20 cellular contexts compared by ENCODE assay signal in genomic region chr22:46914916-46915894, GRCh38.
A peak's percentile ranks its signal among the peaks of the same experiment; 100 is the strongest.
DNase-seq lines count a peak whose midpoint lies in the region; ATAC-seq and TF ChIP-seq lines count a peak whose summit lies in the region.
"Had no signal": no experiment of that assay in that cellular context is flagged by ENCODE, and none has a peak within 500 bp of the region (broad histone marks: within the 10 kb centered on the region; RNA-seq: fewer than 3 reads in every experiment).

No MANE protein-coding gene starts in this region.

- no peaks in the 10 kb centered on the region for H3K27me3 ChIP-seq in vagina
- H3K27me3 ChIP-seq: adrenal gland; BLaER1 treated with 17β-estradiol and CSF1 and Interleukin-3, amounts not matched to agents 10 nM and 100 nM; spleen; transverse colon had no signal

- H3K4me3 ChIP-seq in vagina: no peak overlapping the region
- H3K4me3 ChIP-seq: adrenal gland; BLaER1 treated with 17β-estradiol and CSF1 and Interleukin-3, amounts not matched to agents 10 nM and 100 nM; HAP-1; spleen; transverse colon had no signal

- H3K4me1 ChIP-seq in vagina: no peaks in the 10 kb centered on the region
- H3K4me1 ChIP-seq: adrenal gland; BLaER1 treated with 17β-estradiol and CSF1 and Interleukin-3, amounts not matched to agents 10 nM and 100 nM; HAP-1; spleen; transverse colon had no signal

- DNase-seq in NCI-H748 (lab: John Stamatoyannopoulos, UW; ENCODE audit: unreplicated experiment) (peak; percentile 71), NCI-H748 treated with DMSO at 0.1 percent for 48 hours (lab: John Stamatoyannopoulos, UW) (no peak), NCI-H128 (lab: John Stamatoyannopoulos, UW; ENCODE audit: unreplicated experiment) (peak; percentile 8), NCI-H510A treated with DMSO at 0.1 percent for 48 hours (lab: John Stamatoyannopoulos, UW) (peak; percentile 67), osteocyte (ENCODE audit: extremely low spot score, unreplicated experiment) (peak; percentile 53), NCI-H226 (no peak), vagina (ENCODE audit: extremely low spot score in 2 of 2) (no peak)
- DNase-seq: activated CD4-positive, alpha-beta T cell treated with anti-CD3 and anti-CD28 coated beads, Interleukin-2, amount 50 U/mL, for 4 hours; adrenal gland; caudate nucleus; effector CD8-positive, alpha-beta T cell; Karpas-422; natural killer cell; Right ventricle myocardium superior; spleen; T-helper 1 cell; transverse colon had no signal

- no peak overlapping the region for H3K27ac ChIP-seq in vagina
- H3K27ac ChIP-seq: adrenal gland; BLaER1 treated with 17β-estradiol and CSF1 and Interleukin-3, amounts not matched to agents 10 nM and 100 nM; spleen; transverse colon had no signal

- no peaks in the 10 kb centered on the region for H3K27me3 Mint-ChIP-seq in osteocyte (ENCODE audit: unreplicated experiment)

- ATAC-seq in GM18867 (IDR thresholded peaks at IDR 0.05; ENCODE audit: unreplicated experiment): no peak
- ATAC-seq: natural killer cell had no signal

- no peaks in the 10 kb centered on the region for H3K9me3 ChIP-seq in vagina
- H3K9me3 ChIP-seq: adrenal gland, HAP-1, spleen, transverse colon had no signal

- no peaks in the 10 kb centered on the region for H3K4me1 Mint-ChIP-seq in osteocyte (ENCODE audit: unreplicated experiment)

- peaks cover 0 to 10% of the 10 kb centered on the region in 2 donors for H3K36me3 ChIP-seq in vagina
- H3K36me3 ChIP-seq: adrenal gland, HAP-1 had no signal

- H3K9me3 Mint-ChIP-seq in osteocyte (ENCODE audit: unreplicated experiment): no peaks in the 10 kb centered on the region
- H3K9me3 Mint-ChIP-seq: natural killer cell had no signal

- intact Hi-C loops in vagina (cut with DNase I): no loop called here

- TF ChIP-seq CTCF in osteocyte (IDR thresholded peaks at IDR 0.05) (no peak), vagina (IDR thresholded peaks at IDR 0.05) (no peak)

- H3K27ac Mint-ChIP-seq in osteocyte (ENCODE audit: unreplicated experiment): no peak overlapping the region

- H3K36me3 Mint-ChIP-seq in osteocyte (ENCODE audit: unreplicated experiment): peaks cover 17% of the 10 kb centered on the region
- H3K36me3 Mint-ChIP-seq: natural killer cell had no signal

- no peak overlapping the region for H3K4me3 Mint-ChIP-seq in osteocyte (ENCODE audit: unreplicated experiment)
- H3K4me3 Mint-ChIP-seq: natural killer cell had no signal

- TF ChIP-seq POLR2A in vagina (IDR thresholded peaks at IDR 0.05): no peak

Comparison
In these comparisons a context has a peak if more than half of its experiments do, and no peak if none do; other contexts are left out.
1. DNase-seq: peak in NCI-H748 (single experiment), NCI-H128 (single experiment), NCI-H510A treated with DMSO at 0.1 percent for 48 hours (single experiment) and osteocyte (single experiment); none in NCI-H748 treated with DMSO at 0.1 percent for 48 hours (single experiment), NCI-H226 (single experiment) and vagina (0 of 2).